ENCODE assay signal across 7 cellular contexts in genomic region chr1:20964540-20965484, GRCh38.
DNase-seq lines count a peak whose midpoint lies in the region; ATAC-seq and TF ChIP-seq lines count a peak whose summit lies in the region.

No MANE protein-coding gene starts in this region.

- H3K9me3 Mint-ChIP-seq in mesothelial cell of epicardium, result no peaks in the 10 kb centered on the region

- intact Hi-C loops in posterior vena cava (cut with DNase I), result no loop called here

- no peaks in the 10 kb centered on the region for H3K4me1 Mint-ChIP-seq in mesothelial cell of epicardium

- TF ChIP-seq CTCF in mesothelial cell of epicardium (IDR thresholded peaks at IDR 0.05; ENCODE audit: unreplicated experiment), result no peak

- ATAC-seq in GM18909 (IDR thresholded peaks at IDR 0.05; ENCODE audit: poor library complexity, unreplicated experiment), result peak; percentile 77
- ATAC-seq in HG02852 (IDR thresholded peaks at IDR 0.05; ENCODE audit: unreplicated experiment), result peak; percentile 78

- H3K27ac Mint-ChIP-seq in mesothelial cell of epicardium, result peak overlapping the region; percentile 39

- H3K4me3 Mint-ChIP-seq in mesothelial cell of epicardium, result no peak overlapping the region

- H3K36me3 Mint-ChIP-seq in mesothelial cell of epicardium, result peaks cover 10% of the 10 kb centered on the region

- peak; percentile 58 for DNase-seq in NCI-H69 (lab: John Stamatoyannopoulos, UW)
- no peak for DNase-seq in mesothelial cell of epicardium (ENCODE audit: low spot score in 2 of 2, unreplicated experiment in 2 of 2)
- DNase-seq in NCI-H446 treated with DMSO at 0.1 percent for 48 hours (lab: John Stamatoyannopoulos, UW), result no peak
- no peak for DNase-seq in posterior vena cava (ENCODE audit: low spot score)
- no peak for DNase-seq in stimulated activated CD4-positive, alpha-beta T cell treated with anti-CD3 and anti-CD28 coated beads, Interleukin-12 subunit alpha, Interleukin-12 subunit beta, amount 100 ng/mL, for 4 hours

- H3K27me3 Mint-ChIP-seq in mesothelial cell of epicardium (ENCODE audit: low read depth), result no peaks in the 10 kb centered on the region
